In the genomic region with DNA sequence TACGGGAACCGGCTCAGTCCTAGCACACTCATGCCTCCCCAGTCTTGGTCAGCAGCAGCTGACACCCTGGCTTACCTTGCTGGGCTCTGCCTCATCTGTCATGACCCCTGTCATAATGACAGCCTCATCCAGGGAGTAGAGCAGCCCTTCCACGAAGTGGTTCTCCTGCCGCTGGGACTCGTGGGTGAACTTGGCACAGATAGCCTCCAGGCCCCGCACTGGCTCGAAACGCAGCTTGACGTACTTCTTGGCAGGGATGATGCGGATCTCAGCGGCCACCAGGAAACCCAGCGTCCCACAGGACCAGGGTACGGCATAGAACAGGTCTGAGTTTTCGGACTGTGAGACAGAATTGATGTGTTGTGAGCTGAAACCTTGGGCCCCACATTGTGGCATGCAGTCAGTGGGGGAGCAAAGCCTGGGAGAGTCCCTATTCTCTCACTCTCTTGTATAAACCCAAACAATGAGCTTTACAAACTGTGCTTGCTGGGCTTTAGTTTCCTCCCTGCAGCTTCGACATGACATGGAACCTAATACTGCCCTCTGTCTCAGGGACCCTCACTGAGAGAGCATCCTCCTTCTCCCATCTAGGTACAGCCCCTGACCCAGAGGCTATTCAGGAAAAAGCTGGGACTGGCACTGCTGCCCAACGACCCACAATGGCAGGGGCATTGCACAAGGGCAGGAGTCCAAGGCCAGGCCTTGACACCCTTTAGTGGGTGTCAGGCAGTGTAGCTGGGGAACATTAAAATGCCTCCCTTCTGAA, we compare ENCODE assay signal across 20 cellular contexts. TPM values are rescaled to one million over a fixed set of nuclear protein-coding genes. Genes with fewer than 3 reads are reported as not detected.
DNase-seq lines count a peak whose midpoint lies in the region; ATAC-seq and TF ChIP-seq lines count a peak whose summit lies in the region.
"Had no signal": no experiment of that assay in that cellular context is flagged by ENCODE, and none has a peak within 500 bp of the region (broad histone marks: within the 10 kb centered on the region; RNA-seq: fewer than 3 reads in every experiment).

No MANE protein-coding gene starts in this region.

- peak overlapping the region; percentile 57 for H3K27ac Mint-ChIP-seq in nephron progenitor cell
- no peak overlapping the region for H3K27ac Mint-ChIP-seq in stimulated activated naive CD8-positive, alpha-beta T cell treated with anti-CD3 and anti-CD28 coated beads, Interleukin-15, amount 100 ng/mL, for 72 hours
- H3K27ac Mint-ChIP-seq: CD8-positive, alpha-beta T cell had no signal

- BruUV-seq in A673 (replicated peaks; lab: Mats Ljungman, UMichigan) = no TSS peak

- H3K27me3 Mint-ChIP-seq in nephron progenitor cell (ENCODE audit: low read depth, poor library complexity) = no peaks in the 10 kb centered on the region
- no peaks in the 10 kb centered on the region for H3K27me3 Mint-ChIP-seq in stimulated activated naive CD8-positive, alpha-beta T cell treated with anti-CD3 and anti-CD28 coated beads, Interleukin-15, amount 100 ng/mL, for 72 hours

- H3K4me3 ChIP-seq in A673 (ENCODE audit: low read depth, low read length, poor library complexity, severe bottlenecking) = no peak overlapping the region
- H3K4me3 ChIP-seq: BLaER1 treated with 17β-estradiol and CSF1 and Interleukin-3, amounts not matched to agents 10 nM and 100 nM; GM23338; K562 had no signal

- H3K27me3 ChIP-seq in A673 (replicated peaks; ENCODE audit: insufficient read depth, low read depth, low read length, poor library complexity) = no peaks in the 10 kb centered on the region
- H3K27me3 ChIP-seq: BLaER1 treated with 17β-estradiol and CSF1 and Interleukin-3, amounts not matched to agents 10 nM and 100 nM had no signal

- POLR2A ChIA-PET in A673 (lab: Charles Lee; ENCODE audit: low non-redundant PET) = no interaction called here

- no peaks in the 10 kb centered on the region for H3K9me3 Mint-ChIP-seq in nephron progenitor cell
- H3K9me3 Mint-ChIP-seq in stimulated activated naive CD8-positive, alpha-beta T cell treated with anti-CD3 and anti-CD28 coated beads, Interleukin-15, amount 100 ng/mL, for 72 hours = no peaks in the 10 kb centered on the region
- H3K9me3 Mint-ChIP-seq: CD8-positive, alpha-beta T cell; GM23338 had no signal

- intact Hi-C loops in A673 (cut with micrococcal nuclease; ENCODE audit: unreplicated experiment) = no loop called here

- no peak overlapping the region for H3K4me3 Mint-ChIP-seq in nephron progenitor cell
- H3K4me3 Mint-ChIP-seq in stimulated activated naive CD8-positive, alpha-beta T cell treated with anti-CD3 and anti-CD28 coated beads, Interleukin-15, amount 100 ng/mL, for 72 hours = no peak overlapping the region
- H3K4me3 Mint-ChIP-seq: CD8-positive, alpha-beta T cell; GM23338 had no signal

- DNase-seq in islet precursor cell (peak; percentile 46), nephron progenitor cell (no peak), A673 (ENCODE audit: low spot score) (no peak), NCI-H187 treated with DMSO at 0.1 percent for 48 hours (lab: John Stamatoyannopoulos, UW) (no peak)
- no peak for DNase-seq in stimulated activated naive CD8-positive, alpha-beta T cell treated with anti-CD3 and anti-CD28 coated beads, Interleukin-15, amount 100 ng/mL, for 72 hours
- DNase-seq: Calu3; CD8-positive, alpha-beta T cell; GF-D8; NCI-H1417; NCI-H1930; NCI-H226; NCI-H524; NCI-H82; OCI-M1; SHP77 had no signal

- no peaks in the 10 kb centered on the region for H3K4me1 ChIP-seq in A673 (ENCODE audit: insufficient read depth, low read length, poor library complexity, severe bottlenecking)

- H3K9me3 ChIP-seq in A673 (ENCODE audit: low read depth, low read length, poor library complexity, severe bottlenecking) = no peaks in the 10 kb centered on the region
- H3K9me3 ChIP-seq: BLaER1 treated with 17β-estradiol and CSF1 and Interleukin-3, amounts not matched to agents 10 nM and 100 nM had no signal

- peak overlapping the region; percentile 4 for H3K27ac ChIP-seq in cingulate gyrus (ENCODE audit: low read depth, low read length)
- H3K27ac ChIP-seq in A673 (ENCODE audit: low read depth, low read length, poor library complexity, severe bottlenecking) = no peak overlapping the region
- H3K27ac ChIP-seq: BLaER1 treated with 17β-estradiol and CSF1 and Interleukin-3, amounts not matched to agents 10 nM and 100 nM had no signal

- CTCF ChIA-PET in A673 (lab: Charles Lee) = no interaction called here

- TF ChIP-seq CTCF in nephron progenitor cell (IDR thresholded peaks at IDR 0.05) (no peak), A673 (conservative IDR thresholded peaks at IDR 0.05; ENCODE audit: low read depth, low read length) (no peak)

- H3K36me3 Mint-ChIP-seq in nephron progenitor cell (ENCODE audit: low read depth) = peaks cover 72% of the 10 kb centered on the region

- no peaks in the 10 kb centered on the region for H3K4me1 Mint-ChIP-seq in nephron progenitor cell
- no peaks in the 10 kb centered on the region for H3K4me1 Mint-ChIP-seq in stimulated activated naive CD8-positive, alpha-beta T cell treated with anti-CD3 and anti-CD28 coated beads, Interleukin-15, amount 100 ng/mL, for 72 hours
- H3K4me1 Mint-ChIP-seq: GM23338 had no signal

- no peak for ATAC-seq in HG03442 (IDR thresholded peaks at IDR 0.05; ENCODE audit: unreplicated experiment)
- ATAC-seq in stimulated activated naive CD8-positive, alpha-beta T cell treated with anti-CD3 and anti-CD28 coated beads, Interleukin-15, amount 100 ng/mL, for 72 hours = no peak
- ATAC-seq: CD8-positive, alpha-beta T cell; K562 had no signal

- peaks cover 96% of the 10 kb centered on the region for H3K36me3 ChIP-seq in A673 (ENCODE audit: insufficient read depth, low read length, poor library complexity, severe bottlenecking)
- H3K36me3 ChIP-seq: BLaER1 treated with 17β-estradiol and CSF1 and Interleukin-3, amounts not matched to agents 10 nM and 100 nM had no signal

RNA-seq across cellular contexts. Expression of gene DHCR24, which starts 15.5 kb away (rescaled TPM):
- 245 and 273 TPM in 2 replicates for total RNA-seq in A673 (2021)
